In the genomic region with DNA sequence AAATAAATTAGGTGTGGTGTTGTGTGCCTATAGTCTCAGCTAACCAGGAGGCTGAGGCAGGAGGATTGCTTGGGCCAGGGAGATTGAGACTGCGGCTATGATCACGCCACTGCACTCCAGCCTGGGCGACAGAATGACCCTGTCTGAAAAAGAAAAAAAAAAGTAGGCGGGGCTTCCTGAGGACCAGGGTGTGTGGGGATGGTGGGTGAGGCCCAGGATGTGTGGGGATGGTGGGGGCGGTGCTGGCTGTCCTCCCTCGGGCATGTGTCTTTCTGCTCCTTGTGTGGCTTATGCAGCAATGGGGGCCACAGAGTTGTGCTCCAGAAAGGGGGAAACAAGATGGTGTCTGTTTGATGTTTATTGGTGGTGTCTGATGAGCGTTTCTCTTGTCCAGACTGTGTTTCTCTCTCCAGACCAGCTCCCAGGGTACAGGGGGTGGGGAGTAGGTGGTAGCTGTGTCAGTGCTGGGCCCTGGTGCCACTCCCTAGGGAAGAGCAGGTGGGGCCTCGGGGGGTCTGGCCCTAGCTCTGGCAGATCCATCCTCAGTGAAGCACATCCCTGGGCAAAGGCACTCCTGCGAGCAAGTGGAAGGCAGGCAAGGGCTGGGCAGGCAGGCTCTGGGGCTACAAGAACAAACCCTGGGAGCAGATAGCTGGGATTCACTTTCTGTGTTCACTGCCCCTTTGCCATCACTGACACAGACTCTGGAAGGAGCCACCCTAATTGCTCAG, we compare ENCODE assay signal across 1 cellular context.
TF ChIP-seq lines count a peak whose summit lies in the region.

No MANE protein-coding gene starts in this region.

TF ChIP-seq in GM23338, 12 proteins besides CTCF, POLR2A, EP300 and RAD21:
- TF ChIP-seq EZH2 (IDR thresholded peaks at IDR 0.05; ENCODE audit: low read depth, unreplicated experiment) (no peak), NANOG (IDR thresholded peaks at IDR 0.05; ENCODE audit: borderline replicate concordance) (no peak), EZH2phosphoT487 (IDR thresholded peaks at IDR 0.05; ENCODE audit: unreplicated experiment) (no peak), ETS1 (IDR thresholded peaks at IDR 0.05) (no peak), STAT1 (IDR thresholded peaks at IDR 0.05; ENCODE audit: unreplicated experiment) (no peak)
